ENCODE assay signal across 15 cellular contexts in genomic region chr3:119184808-119185690, GRCh38. TPM values are rescaled to one million over a fixed set of nuclear protein-coding genes. Genes with fewer than 3 reads are reported as not detected.
A peak's percentile ranks its signal among the peaks of the same experiment; 100 is the strongest.
DNase-seq lines count a peak whose midpoint lies in the region; ATAC-seq, FAIRE-seq and TF ChIP-seq lines count a peak whose summit lies in the region.
"Had no signal": no experiment of that assay in that cellular context is flagged by ENCODE, and none has a peak within 500 bp of the region (broad histone marks: within the 10 kb centered on the region; RNA-seq: fewer than 3 reads in every experiment).

No MANE protein-coding gene starts in this region.

- peak overlapping the region in 1 of 4 donors; percentile 23 for H3K27ac ChIP-seq in pancreas

- H3K4me3 ChIP-seq in pancreas = no peak overlapping the region
- H3K4me3 ChIP-seq in HAP-1 = no peak overlapping the region

- no peak for TF ChIP-seq CTCF in pancreas (IDR thresholded peaks at IDR 0.05)

- no peaks in the 10 kb centered on the region for H3K9me3 ChIP-seq in pancreas
- no peaks in the 10 kb centered on the region for H3K9me3 ChIP-seq in HAP-1

- no peaks in the 10 kb centered on the region for H3K27me3 ChIP-seq in pancreas
- no peaks in the 10 kb centered on the region for H3K27me3 ChIP-seq in HAP-1 (ENCODE audit: low read depth)

- in situ Hi-C loops in HAP-1 (cut with MboI; ENCODE audit: low sequenced_read_pairs) = no loop called here

- WGBS in pancreas, 2 donors = 63 to 65% methylated on average over 7 of the region's 7 CpGs

- H3K36me3 ChIP-seq in pancreas (no peaks in the 10 kb centered on the region), HAP-1 (replicated peaks) (no peaks in the 10 kb centered on the region)

- FAIRE-seq in pancreas (lab: Jason Lieb, UNC) = no peak
- FAIRE-seq: colon had no signal

- H3K4me1 ChIP-seq in pancreas = peaks cover 0 to 4% (median 0%) of the 10 kb centered on the region in 3 donors
- no peaks in the 10 kb centered on the region for H3K4me1 ChIP-seq in HAP-1

- DNase-seq in EH (ENCODE audit: low read depth) (peak; percentile 95), NCI-H226 (peak; percentile 77), pancreas (no peak), HAP-1 (ENCODE audit: low spot score in 2 of 2) (no peak)
- DNase-seq: activated B cell treated with CpG ODN at 0.5 μM for 24 hours; MV-4-11; NCI-H526 treated with DMSO at 0.1 percent for 48 hours; SHP77 treated with DMSO at 0.1 percent for 48 hours; stimulated activated CD4-positive, alpha-beta T cell treated with anti-CD3 and anti-CD28 coated beads, Interleukin-2, amount 100 ng/mL, for 48 hours had no signal

- intact Hi-C loops in pancreas (cut with DNase I) = no loop called here

- ATAC-seq in esophagus mucosa (peak; percentile 80), pancreas (peak in 3 of 4 donors; percentile 26 to 59 (median 45)), GM21737 (IDR thresholded peaks at IDR 0.05; ENCODE audit: unreplicated experiment) (no peak), HG02571 (IDR thresholded peaks at IDR 0.05; ENCODE audit: unreplicated experiment) (no peak)

RNA-seq across cellular contexts. Expression of gene UPK1B, which starts 11.7 kb away (rescaled TPM):
- total RNA-seq in esophagus mucosa (0.96 TPM), pancreas (1 to 10 TPM; 1.7 to 6.6 (median 3.9) TPM)
- 1 to 10 TPM in 1 of 2 donors, under 1 TPM in 1; 0.91 to 3.7 TPM for polyA plus RNA-seq in pancreas
- total RNA-seq: activated B cell treated with CpG ODN at 0.5 μM for 24 hours, posterior vena cava had no signal

RNA-seq across cellular contexts. Expression of gene TEX55, which starts 39.1 kb away (rescaled TPM):
- total RNA-seq in esophagus mucosa = not detected
- not detected for total RNA-seq in pancreas
- not detected for polyA plus RNA-seq in pancreas
- total RNA-seq: activated B cell treated with CpG ODN at 0.5 μM for 24 hours, liver, posterior vena cava had no signal
- polyA plus RNA-seq: liver had no signal

RNA-seq across cellular contexts. Expression of gene B4GALT4, which starts 55.6 kb away (rescaled TPM):
- 15.8 TPM for total RNA-seq in esophagus mucosa
- 10 to 100 TPM in 5 of 6 donors, 1 to 10 TPM in 1; 9.1 to 20.1 (median 13.8) TPM for total RNA-seq in pancreas
- 10 to 100 TPM; 17.7 to 22.9 TPM for polyA plus RNA-seq in pancreas

Comparison
In these comparisons a context has a peak if more than half of its experiments do, and no peak if none do; other contexts are left out.
1. DNase-seq: peak in EH (single experiment) and NCI-H226 (single experiment); none in pancreas (0 of 6) and HAP-1 (0 of 2).
2. ATAC-seq: peak in esophagus mucosa (single experiment) and pancreas (3 of 4); none in GM21737 (single experiment) and HG02571 (single experiment).